22 cellular contexts compared by ENCODE assay signal in the genomic region with DNA sequence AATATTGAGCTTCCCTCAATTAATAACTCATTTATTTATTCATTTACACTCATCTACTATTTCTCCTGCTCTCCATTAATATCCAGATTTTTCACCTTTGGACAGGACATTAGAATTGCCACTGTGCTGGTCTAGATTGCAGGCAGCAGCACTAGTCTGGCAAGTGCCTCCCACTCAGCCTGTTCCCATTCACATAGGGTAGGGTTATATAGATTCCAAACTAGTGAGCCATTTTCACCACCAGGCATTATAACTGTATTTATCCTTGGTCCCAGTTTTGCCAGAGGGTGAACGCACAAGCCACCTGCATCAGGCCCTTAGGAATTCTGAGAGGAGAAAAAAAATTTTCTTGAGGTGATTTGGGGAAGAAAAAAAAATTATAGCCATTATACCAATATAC. TPM values are rescaled to one million over a fixed set of nuclear protein-coding genes. Genes with fewer than 3 reads are reported as not detected.
DNase-seq lines count a peak whose midpoint lies in the region; ATAC-seq, FAIRE-seq and TF ChIP-seq lines count a peak whose summit lies in the region.
"Had no signal": no experiment of that assay in that cellular context is flagged by ENCODE, and none has a peak within 500 bp of the region (broad histone marks: within the 10 kb centered on the region; RNA-seq: fewer than 3 reads in every experiment).

No MANE protein-coding gene starts in this region.

- intact Hi-C loops in esophagus muscularis mucosa (cut with DNase I), result no loop called here

- H3K9me3 ChIP-seq in RWPE2 (ENCODE audit: severe bottlenecking) (peaks cover 3% of the 10 kb centered on the region), esophagus muscularis mucosa (peaks cover 0 to 8% (median 0%) of the 10 kb centered on the region in 4 donors)

- peak; percentile 72 for DNase-seq in ELR (ENCODE audit: low read depth)
- no peak for DNase-seq in HTR-8/SVneo (ENCODE audit: insufficient read length, low spot score)
- no peak for DNase-seq in RWPE2 (ENCODE audit: low spot score)
- peak; percentile 77 for DNase-seq in esophagus muscularis mucosa (ENCODE audit: extremely low spot score)
- DNase-seq in MV-4-11 (lab: John Stamatoyannopoulos, UW), result no peak
- no peak for DNase-seq in HUDEP-2 (lab: John Stamatoyannopoulos, UW; ENCODE audit: unreplicated experiment in 76 of 76)
- DNase-seq: CD4-positive, alpha-beta T cell; DMS53; GF-D8; KG1; MG63; NCI-H2029; NCI-H446 treated with DMSO at 0.1 percent for 48 hours; NCI-H526 treated with DMSO at 0.1 percent for 48 hours; SHP77; T-helper 1 cell had no signal

- TF ChIP-seq POLR2A in esophagus muscularis mucosa (IDR thresholded peaks at IDR 0.05; ENCODE audit: low read depth), result no peak

- FAIRE-seq in HTR-8/SVneo (lab: Jason Lieb, UNC), result peak; percentile 42
- FAIRE-seq: A204.1, GM12891, H1 had no signal

- H3K4me1 ChIP-seq in RWPE2 (ENCODE audit: insufficient read depth, poor library complexity, severe bottlenecking), result peaks cover 8% of the 10 kb centered on the region
- H3K4me1 ChIP-seq in esophagus muscularis mucosa, result peaks cover 5 to 10% (median 9%) of the 10 kb centered on the region in 4 donors

- no peak overlapping the region for H3K27ac ChIP-seq in RWPE2 (ENCODE audit: poor library complexity, severe bottlenecking)
- no peak overlapping the region for H3K27ac ChIP-seq in esophagus muscularis mucosa (replicated peaks in 1 of 4)
- H3K27ac ChIP-seq: BLaER1 treated with 17β-estradiol and CSF1 and Interleukin-3, amounts not matched to agents 10 nM and 100 nM had no signal

- H3K4me3 ChIP-seq in RWPE2 (ENCODE audit: severe bottlenecking) (no peak overlapping the region), esophagus muscularis mucosa (no peak overlapping the region)
- H3K4me3 ChIP-seq: BLaER1 treated with 17β-estradiol and CSF1 and Interleukin-3, amounts not matched to agents 10 nM and 100 nM; MG63 had no signal

- TF ChIP-seq EP300 in esophagus muscularis mucosa (IDR thresholded peaks at IDR 0.05), result no peak

- TF ChIP-seq CTCF in RWPE2 (IDR thresholded peaks at IDR 0.05; ENCODE audit: poor library complexity, severe bottlenecking), result no peak
- no peak for TF ChIP-seq CTCF in esophagus muscularis mucosa (IDR thresholded peaks at IDR 0.05)

- 100% methylated on average over 1 of the region's 1 CpG for WGBS in esophagus muscularis mucosa

- ATAC-seq in RWPE2 (ENCODE audit: low read depth) (peak; percentile 49; the same call in 1 of the 3 replicates), HG02884 (IDR thresholded peaks at IDR 0.05; ENCODE audit: unreplicated experiment) (no peak)
- ATAC-seq: HCT116 had no signal

- H3K27me3 ChIP-seq in RWPE2 (ENCODE audit: insufficient read depth, poor library complexity, severe bottlenecking) (no peaks in the 10 kb centered on the region), esophagus muscularis mucosa (no peaks in the 10 kb centered on the region)
- H3K27me3 ChIP-seq: BLaER1 treated with 17β-estradiol and CSF1 and Interleukin-3, amounts not matched to agents 10 nM and 100 nM; MG63 had no signal

- H3K36me3 ChIP-seq in RWPE2 (ENCODE audit: low read depth) (no peaks in the 10 kb centered on the region), esophagus muscularis mucosa (no peaks in the 10 kb centered on the region)
- H3K36me3 ChIP-seq: BLaER1 treated with 17β-estradiol and CSF1 and Interleukin-3, amounts not matched to agents 10 nM and 100 nM; MG63 had no signal

RNA-seq across cellular contexts. Expression of a gene that starts 44.5 kb away (rescaled TPM):
- 10 to 100 TPM; 32.5 to 78.9 (median 49.4) TPM for total RNA-seq in esophagus muscularis mucosa

RNA-seq across cellular contexts. Expression of a gene that starts 44.5 kb away (rescaled TPM):
- 10 to 100 TPM; 16.7 to 26.2 (median 22.6) TPM for total RNA-seq in esophagus muscularis mucosa

Comparison
In these comparisons a context has a peak if more than half of its experiments do, and no peak if none do; other contexts are left out.
1. DNase-seq: peak in ELR (single experiment) and esophagus muscularis mucosa (single experiment); none in HTR-8/SVneo (single experiment), RWPE2 (single experiment), MV-4-11 (single experiment) and HUDEP-2 (0 of 76).